24 cellular contexts compared by ENCODE assay signal in genomic region chr15:66857694-66858093, GRCh38.
"Had no signal": no experiment of that assay in that cellular context is flagged by ENCODE, and none has a peak within 500 bp of the region (broad histone marks: within the 10 kb centered on the region; RNA-seq: fewer than 3 reads in every experiment).

No MANE protein-coding gene starts in this region.

- H3K4me3 ChIP-seq: colonic mucosa, coronary artery, dorsolateral prefrontal cortex, esophagus muscularis mucosa, esophagus squamous epithelium, gastrocnemius medialis, gastroesophageal sphincter, heart left ventricle, heart right ventricle had no signal

- H3K27ac Mint-ChIP-seq: dendritic cell treated with granulocyte-macrophage colony-stimulating factor and Interleukin-4, amounts not matched to agents 40 ng/mL and 50 ng/mL, for 4 days; effector memory CD8-positive, alpha-beta T cell; endodermal cell had no signal

- H3K4me1 ChIP-seq: colonic mucosa, foreskin keratinocyte, gastrocnemius medialis had no signal

- H3K9me3 Mint-ChIP-seq: dendritic cell treated with granulocyte-macrophage colony-stimulating factor and Interleukin-4, amounts not matched to agents 40 ng/mL and 50 ng/mL, for 4 days; effector memory CD8-positive, alpha-beta T cell; endodermal cell had no signal

- H3K9me3 ChIP-seq: colonic mucosa, esophagus muscularis mucosa, esophagus squamous epithelium, gastrocnemius medialis, gastroesophageal sphincter, heart left ventricle, heart right ventricle had no signal

- DNase-seq: colonic mucosa; cortex of kidney; dermis blood vessel endothelial cell; effector CD4-positive, alpha-beta T cell; effector CD8-positive, alpha-beta T cell; effector memory CD4-positive, alpha-beta T cell; effector memory CD8-positive, alpha-beta T cell; erythroblast; esophagus squamous epithelium; foreskin fibroblast; foreskin keratinocyte; foreskin melanocyte; gastrocnemius medialis; glutamatergic neuron; heart right ventricle had no signal

- H3K27ac ChIP-seq: colonic mucosa, coronary artery, dorsolateral prefrontal cortex, epithelial cell of prostate, esophagus muscularis mucosa, esophagus squamous epithelium, foreskin keratinocyte, gastrocnemius medialis, gastroesophageal sphincter, heart left ventricle, heart right ventricle had no signal

- H3K36me3 ChIP-seq: colonic mucosa, esophagus squamous epithelium, gastrocnemius medialis, gastroesophageal sphincter had no signal

- H3K4me3 Mint-ChIP-seq: dendritic cell treated with granulocyte-macrophage colony-stimulating factor and Interleukin-4, amounts not matched to agents 40 ng/mL and 50 ng/mL, for 4 days; effector memory CD8-positive, alpha-beta T cell; endodermal cell had no signal

- ATAC-seq: effector memory CD8-positive, alpha-beta T cell; esophagus mucosa; foreskin keratinocyte; gastrocnemius medialis; gastroesophageal sphincter; heart left ventricle; heart right ventricle had no signal

- H3K27me3 ChIP-seq: colonic mucosa, esophagus muscularis mucosa, gastrocnemius medialis, gastroesophageal sphincter, heart left ventricle, heart right ventricle had no signal
